In the genomic region with DNA sequence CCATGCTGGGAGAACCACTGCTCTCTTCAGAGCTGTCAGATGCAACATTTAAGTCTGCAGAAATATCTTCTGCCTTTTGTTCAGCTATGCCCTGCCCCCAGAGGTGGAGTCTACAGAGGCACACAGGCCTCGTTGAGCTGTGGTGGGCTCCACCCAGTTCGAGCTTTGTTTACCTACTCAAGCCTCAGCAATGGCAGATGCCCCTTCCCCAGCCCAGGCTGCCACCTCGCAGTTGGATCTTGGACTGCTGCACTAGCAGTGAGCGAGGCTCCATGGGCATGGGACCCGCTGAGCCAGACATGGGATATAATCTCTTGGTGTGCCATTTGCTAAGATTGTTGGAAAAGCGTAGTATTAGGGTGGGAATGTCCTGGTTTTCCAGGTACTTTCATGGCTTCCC, we compare ENCODE assay signal across 26 cellular contexts.
"Had no signal": no experiment of that assay in that cellular context is flagged by ENCODE, and none has a peak within 500 bp of the region (broad histone marks: within the 10 kb centered on the region; RNA-seq: fewer than 3 reads in every experiment).

No MANE protein-coding gene starts in this region.

- H3K27me3 ChIP-seq: stomach, suprapubic skin, testis, thyroid gland, tibial artery, tibial nerve, transverse colon, upper lobe of left lung, upper lobe of right lung, uterus, vagina had no signal

- H3K27ac ChIP-seq: stomach, suprapubic skin, testis, thoracic aorta, thyroid gland, tibial artery, tibial nerve, transverse colon, upper lobe of left lung, upper lobe of right lung, uterus, vagina had no signal

- H3K9me3 ChIP-seq: testis, thyroid gland, transverse colon, upper lobe of right lung, uterus, vagina had no signal

- ATAC-seq: stimulated activated effector memory CD8-positive, alpha-beta T cell treated with anti-CD3 and anti-CD28 coated beads, Interleukin-12 subunit alpha, Interleukin-12 subunit beta, amount 100 ng/mL, for 72 hours; stimulated activated memory B cell treated with anti-CD40 and anti-IgM and Interleukin-4, amounts not matched to agents 10 μg/mL and 1 μg/mL and 100 μg/mL, for 72 hours; stimulated activated naive B cell treated with anti-CD40 and anti-IgM and Interleukin-4, amounts not matched to agents 10 μg/mL and 1 μg/mL and 100 μg/mL, for 72 hours; stimulated activated naive CD8-positive, alpha-beta T cell treated with anti-CD3 and anti-CD28 coated beads, Interleukin-15, amount 100 ng/mL, for 72 hours; stimulated activated naive CD8-positive, alpha-beta T cell treated with anti-CD3 and anti-CD28 coated beads, Interleukin-15, Interleukin-2, amounts not matched to agents 100 U/mL and 50 U/mL, for 24 hours; upper lobe of right lung had no signal

- H3K4me1 ChIP-seq: stomach, suprapubic skin, testis, thyroid gland, tibial nerve, transverse colon, upper lobe of left lung, upper lobe of right lung, uterus, vagina had no signal

- H3K4me3 ChIP-seq: stomach, suprapubic skin, testis, thoracic aorta, thyroid gland, tibial artery, tibial nerve, transverse colon, upper lobe of left lung, upper lobe of right lung, uterus, vagina had no signal

- H3K36me3 ChIP-seq: stomach, suprapubic skin, thoracic aorta, thyroid gland, tibial artery, tibial nerve, transverse colon, upper lobe of left lung, upper lobe of right lung, uterus, vagina had no signal

- DNase-seq: stimulated activated CD4-positive, alpha-beta T cell treated with anti-CD3 and anti-CD28 coated beads, Interleukin-2, amount 100 ng/mL, for 48 hours; stimulated activated CD4-positive, alpha-beta T cell treated with anti-CD3 and anti-CD28 coated beads, Interleukin-4, amount 100 ng/mL, for 1 hour; stimulated activated CD4-positive, alpha-beta T cell treated with anti-CD3 and anti-CD28 coated beads, Interleukin-4, amount 100 ng/mL, for 24 hours; stimulated activated CD4-positive, alpha-beta T cell treated with anti-CD3 and anti-CD28 coated beads, Interleukin-4, amount 100 ng/mL, for 4 hours; stimulated activated CD8-positive, alpha-beta memory T cell treated with anti-CD3 and anti-CD28 coated beads, Interleukin-4, amount 100 ng/mL, for 48 hours; stimulated activated naive B cell treated with anti-CD40 and anti-IgM and Interleukin-4, amounts not matched to agents 10 μg/mL and 1 μg/mL and 100 μg/mL, for 72 hours; stimulated activated naive CD4-positive, alpha-beta T cell; stimulated activated naive CD4-positive, alpha-beta T cell treated with Interleukin-2 at 50 U/mL for 16 hours; stimulated activated naive CD8-positive, alpha-beta T cell treated with anti-CD3 and anti-CD28 coated beads, Interleukin-15, amount 100 ng/mL, for 72 hours; stimulated activated naive CD8-positive, alpha-beta T cell treated with anti-CD3 and anti-CD28 coated beads, Interleukin-15, Interleukin-2, amounts not matched to agents 100 U/mL and 50 U/mL, for 24 hours; stomach; substantia nigra; testis; thyroid gland; tibial artery; transverse colon; trophoblast cell; upper lobe of right lung; uterus had no signal
